ENCODE assay signal across 27 cellular contexts in genomic region chr16:1042776-1043349, GRCh38. TPM values are rescaled to one million over a fixed set of nuclear protein-coding genes. Genes with fewer than 3 reads are reported as not detected.
A peak's percentile ranks its signal among the peaks of the same experiment; 100 is the strongest.
DNase-seq lines count a peak whose midpoint lies in the region; ATAC-seq, FAIRE-seq and TF ChIP-seq lines count a peak whose summit lies in the region.
"Had no signal": no experiment of that assay in that cellular context is flagged by ENCODE, and none has a peak within 500 bp of the region (broad histone marks: within the 10 kb centered on the region; RNA-seq: fewer than 3 reads in every experiment).

No MANE protein-coding gene starts in this region.

- TF ChIP-seq EP300 in A549 (IDR thresholded peaks at IDR 0.05) = no peak

- no peak for DNase-seq in A549 (ENCODE audit: low read depth in 1 of 2, low spot score in 1 of 2)
- peak; percentile 40 for DNase-seq in COR-L47 (lab: John Stamatoyannopoulos, UW)
- peak; percentile 36 for DNase-seq in NCI-H2196 treated with DMSO at 0.1 percent for 48 hours (lab: John Stamatoyannopoulos, UW; ENCODE audit: unreplicated experiment)
- DNase-seq in SW480 (ENCODE audit: low spot score) = peak; percentile 48
- no peak for DNase-seq in cerebellum (ENCODE audit: low spot score)
- DNase-seq in NK-92 (lab: John Stamatoyannopoulos, UW; ENCODE audit: unreplicated experiment) = no peak
- DNase-seq in nephron progenitor cell = no peak
- DNase-seq: activated gamma-delta T cell, AML-193, cerebellar nuclear complex, mammary epithelial cell, NCI-H1436 treated with DMSO at 0.1 percent for 48 hours, NCI-H526 treated with DMSO at 0.1 percent for 48 hours had no signal

- POLR2A ChIA-PET in A549 (lab: Yijun Ruan, JAX) = no interaction called here

- peaks cover 15% of the 10 kb centered on the region for H3K9me3 Mint-ChIP-seq in nephron progenitor cell

- no peak overlapping the region for H3K4me2 ChIP-seq in A549
- H3K4me2 ChIP-seq: hepatocyte had no signal

- no peak for TF ChIP-seq POLR2A in A549 (IDR thresholded peaks at IDR 0.05; ENCODE audit: low read length)

- ATAC-seq in A549 = peak; percentile 48 to 53; a peak in 5 of 6 replicates
- no peak for ATAC-seq in GM18502 (IDR thresholded peaks at IDR 0.05; ENCODE audit: poor library complexity, unreplicated experiment)
- ATAC-seq: activated CD4-positive, CD25-positive, alpha-beta regulatory T cell treated with anti-CD3 and anti-CD28 coated beads, Interleukin-2, amount 50 U/mL, for 24 hours; naive thymus-derived CD4-positive, alpha-beta T cell had no signal

- no peak for FAIRE-seq in A549 (lab: Jason Lieb, UNC)
- FAIRE-seq: D721Med, GM18507, keratinocyte had no signal

- TF ChIP-seq CTCF in A549 (IDR thresholded peaks at IDR 0.05) = no peak
- TF ChIP-seq CTCF in nephron progenitor cell (IDR thresholded peaks at IDR 0.05) = no peak

- H3K27ac Mint-ChIP-seq in nephron progenitor cell = no peak overlapping the region
- H3K27ac Mint-ChIP-seq: progenitor cell of endocrine pancreas had no signal

- H3K27me3 Mint-ChIP-seq in nephron progenitor cell (ENCODE audit: low read depth, poor library complexity) = no peaks in the 10 kb centered on the region
- H3K27me3 Mint-ChIP-seq: naive thymus-derived CD4-positive, alpha-beta T cell had no signal

- peaks cover 12% of the 10 kb centered on the region for H3K4me1 ChIP-seq in A549

- H3K9me3 ChIP-seq in A549 = no peaks in the 10 kb centered on the region

- no peak for TF ChIP-seq RAD21 in A549 (conservative IDR thresholded peaks at IDR 0.05 in 1 of 2, IDR thresholded peaks at IDR 0.05 in 1 of 2)

- H3K4me1 Mint-ChIP-seq in nephron progenitor cell = peaks cover 18% of the 10 kb centered on the region
- H3K4me1 Mint-ChIP-seq: naive thymus-derived CD4-positive, alpha-beta T cell had no signal

- H3K4me3 ChIP-seq in A549 = no peak overlapping the region
- H3K4me3 ChIP-seq: hepatocyte had no signal

- CTCF ChIA-PET in A549 (lab: Yijun Ruan, JAX) = interaction anchor here (0.6 to 14.4 kb wide), 3 partner anchors 14 to 444 kb away, joined by 3 to 153 read pairs (median 5); no protein-coding TSS in a partner anchor

- H3K27ac ChIP-seq in A549 = no peak overlapping the region
- H3K27ac ChIP-seq: hepatocyte, RWPE1 had no signal

- no peak overlapping the region for H3K4me3 Mint-ChIP-seq in nephron progenitor cell
- H3K4me3 Mint-ChIP-seq: naive thymus-derived CD4-positive, alpha-beta T cell had no signal

- peaks cover 8% of the 10 kb centered on the region for H3K36me3 Mint-ChIP-seq in nephron progenitor cell (ENCODE audit: low read depth)

- 45% methylated on average over 13 of the region's 28 CpGs for WGBS in A549 (ENCODE audit: missing lambda C conversion rate)

TF ChIP-seq in A549, 52 proteins besides CTCF, POLR2A, EP300 and RAD21:
- TF ChIP-seq MAX (IDR thresholded peaks at IDR 0.05) (no peak), MAFK (IDR thresholded peaks at IDR 0.05; ENCODE audit: partially characterized antibody) (peak; percentile 95), KDM5A (IDR thresholded peaks at IDR 0.05) (no peak), CEBPB (IDR thresholded peaks at IDR 0.05) (no peak), CHD2 (IDR thresholded peaks at IDR 0.05; ENCODE audit: low read length, partially characterized antibody) (no peak)
TF ChIP-seq in A549: peak in this region for 1.

RNA-seq across cellular contexts. Expression of gene SSTR5, which starts 29.7 kb away (rescaled TPM):
- polyA plus RNA-seq in A549 (2011; rRNA removed) (0.08 TPM in 1 of 2 replicates, not detected in the other), A549 (2017; fragmentation: RNase III; extraction: RNeasy Plus Mini Kit Qiagen cat#74134 plus additional on column Dnase treatment) (0.06 TPM in 1 of 3 replicates, not detected in the others)
- polyA plus RNA-seq in A549 (2012; cell fraction: cytosol; rRNA removed) = 0.09 TPM in 1 of 2 replicates, not detected in the other
- polyA plus RNA-seq in A549 (2012; cell fraction: nucleus; rRNA removed) = 0.09 and 0.17 TPM in 2 replicates
- polyA minus RNA-seq in A549 (2011; rRNA and poly(A)+ RNA removed) = not detected in 2 replicates
- not detected for total RNA-seq in cerebellum
- total RNA-seq: fibroblast of villous mesenchyme; mammary epithelial cell; naive thymus-derived CD4-positive, alpha-beta T cell; skeletal muscle tissue; T-helper 2 cell treated with Interferon-gamma antibody and Interleukin-4, amounts not matched to agents 100 ng/mL and 5 ng/mL, for 36 hours had no signal
- polyA plus RNA-seq: keratinocyte; mammary epithelial cell; naive thymus-derived CD4-positive, alpha-beta T cell; thymus had no signal

RNA-seq across cellular contexts. Expression of gene C1QTNF8, which starts 53.2 kb away (rescaled TPM):
- not detected in 2 replicates for polyA plus RNA-seq in A549 (2011; rRNA removed)
- not detected in 2 replicates for polyA plus RNA-seq in A549 (2012; cell fraction: cytosol; rRNA removed)
- not detected in 2 replicates for polyA plus RNA-seq in A549 (2012; cell fraction: nucleus; rRNA removed)
- not detected in 3 replicates for polyA plus RNA-seq in A549 (2017; fragmentation: RNase III; extraction: RNeasy Plus Mini Kit Qiagen cat#74134 plus additional on column Dnase treatment)
- not detected in 2 replicates for polyA minus RNA-seq in A549 (2011; rRNA and poly(A)+ RNA removed)
- not detected for total RNA-seq in cerebellum
- total RNA-seq: fibroblast of villous mesenchyme; hepatocyte; LHCN-M2; mammary epithelial cell; naive thymus-derived CD4-positive, alpha-beta T cell; progenitor cell of endocrine pancreas; skeletal muscle tissue; T-helper 2 cell treated with Interferon-gamma antibody and Interleukin-4, amounts not matched to agents 100 ng/mL and 5 ng/mL, for 36 hours had no signal
- polyA plus RNA-seq: hepatocyte; keratinocyte; mammary epithelial cell; naive thymus-derived CD4-positive, alpha-beta T cell had no signal

Comparison
In these comparisons a context has a peak if more than half of its experiments do, and no peak if none do; other contexts are left out.
1. DNase-seq: peak in COR-L47 (single experiment), NCI-H2196 treated with DMSO at 0.1 percent for 48 hours (single experiment) and SW480 (single experiment); none in A549 (0 of 2), cerebellum (single experiment), NK-92 (single experiment) and nephron progenitor cell (single experiment).